ENCODE assay signal across 9 cellular contexts in genomic region chr6:6657085-6657819, GRCh38.
A peak's percentile ranks its signal among the peaks of the same experiment; 100 is the strongest.
DNase-seq lines count a peak whose midpoint lies in the region; TF ChIP-seq lines count a peak whose summit lies in the region.
"Had no signal": no experiment of that assay in that cellular context is flagged by ENCODE, and none has a peak within 500 bp of the region (broad histone marks: within the 10 kb centered on the region; RNA-seq: fewer than 3 reads in every experiment).

No MANE protein-coding gene starts in this region.

- H3K27me3 Mint-ChIP-seq in activated CD4-positive, alpha-beta T cell treated with anti-CD3 and anti-CD28 coated beads, Interleukin-2, amount 10 ng/mL, durations not matched to agents 24 days and 14 days, result no peaks in the 10 kb centered on the region

- DNase-seq in activated CD4-positive, alpha-beta T cell treated with anti-CD3 and anti-CD28 coated beads, Interleukin-2, amount 10 ng/mL, durations not matched to agents 24 days and 14 days, result peak; percentile 72
- DNase-seq in activated CD4-positive, alpha-beta T cell treated with anti-CD3 and anti-CD28 coated beads, Interleukin-2, amount 50 U/mL, for 1 hour, result no peak
- DNase-seq in amniotic epithelial cell (ENCODE audit: low read depth), result peak; percentile 4
- DNase-seq in NCI-H1694 (lab: John Stamatoyannopoulos, UW), result no peak
- DNase-seq in NCI-H1092 (lab: John Stamatoyannopoulos, UW), result no peak
- no peak for DNase-seq in activated gamma-delta T cell treated with Interleukin-2 at 50 U/mL for 16 hours
- DNase-seq: mammary epithelial cell had no signal

- H3K4me1 ChIP-seq in Loucy (ENCODE audit: insufficient read depth, low read length, poor library complexity, severe bottlenecking) (peaks cover 58% of the 10 kb centered on the region), parathyroid adenoma (no peaks in the 10 kb centered on the region)

- H3K79me2 ChIP-seq in Loucy (ENCODE audit: insufficient read depth, low read length) (no peaks in the 10 kb centered on the region), parathyroid adenoma (no peaks in the 10 kb centered on the region)

- H3K9me3 ChIP-seq in Loucy (ENCODE audit: insufficient read depth, low read depth, low read length), result no peaks in the 10 kb centered on the region
- H3K9me3 ChIP-seq in parathyroid adenoma (ENCODE audit: control insufficient read depth, low read length), result no peaks in the 10 kb centered on the region

- H3K36me3 ChIP-seq in Loucy (ENCODE audit: insufficient read depth, low read length) (no peaks in the 10 kb centered on the region), parathyroid adenoma (ENCODE audit: control insufficient read depth, insufficient read depth, low read length) (no peaks in the 10 kb centered on the region)

- no peaks in the 10 kb centered on the region for H3K9me2 ChIP-seq in Loucy (replicated peaks; ENCODE audit: low read depth, low read length)

- H3K27ac ChIP-seq in parathyroid adenoma, result peak overlapping the region; percentile 42

- H3K4me3 ChIP-seq in Loucy (ENCODE audit: low read length, poor library complexity, severe bottlenecking), result no peak overlapping the region
- no peak overlapping the region for H3K4me3 ChIP-seq in parathyroid adenoma (ENCODE audit: low read depth, low read length)

- peak overlapping the region; percentile 15 for H3K4me3 Mint-ChIP-seq in activated CD4-positive, alpha-beta T cell treated with anti-CD3 and anti-CD28 coated beads, Interleukin-2, amount 10 ng/mL, durations not matched to agents 24 days and 14 days

- peaks cover 3% of the 10 kb centered on the region for H3K9me3 Mint-ChIP-seq in activated CD4-positive, alpha-beta T cell treated with anti-CD3 and anti-CD28 coated beads, Interleukin-2, amount 10 ng/mL, durations not matched to agents 24 days and 14 days

- H3K4me1 Mint-ChIP-seq in activated CD4-positive, alpha-beta T cell treated with anti-CD3 and anti-CD28 coated beads, Interleukin-2, amount 10 ng/mL, durations not matched to agents 24 days and 14 days, result peaks cover 89% of the 10 kb centered on the region

- H2AFZ ChIP-seq in Loucy (ENCODE audit: low read length) (no peak overlapping the region), parathyroid adenoma (no peak overlapping the region)

- TF ChIP-seq CTCF in Loucy (conservative IDR thresholded peaks at IDR 0.05; ENCODE audit: low read length) (no peak), parathyroid adenoma (IDR thresholded peaks at IDR 0.05) (no peak)

- H4K20me1 ChIP-seq in Loucy (ENCODE audit: insufficient read depth, low read length, poor library complexity, severe bottlenecking), result no peaks in the 10 kb centered on the region

- H3K36me3 Mint-ChIP-seq in activated CD4-positive, alpha-beta T cell treated with anti-CD3 and anti-CD28 coated beads, Interleukin-2, amount 10 ng/mL, durations not matched to agents 24 days and 14 days (ENCODE audit: low read depth), result peaks cover 8% of the 10 kb centered on the region

- H3K27ac Mint-ChIP-seq in activated CD4-positive, alpha-beta T cell treated with anti-CD3 and anti-CD28 coated beads, Interleukin-2, amount 10 ng/mL, durations not matched to agents 24 days and 14 days, result peak overlapping the region; percentile 99

- intact Hi-C loops in activated CD4-positive, alpha-beta T cell treated with anti-CD3 and anti-CD28 coated beads, Interleukin-2, amount 10 ng/mL, durations not matched to agents 24 days and 14 days (cut with micrococcal nuclease), result loop anchor here (2.0 to 5.0 kb wide), 2 partner anchors 28 to 95 kb away; no protein-coding TSS in a partner anchor

- H3K9ac ChIP-seq in Loucy (ENCODE audit: low read depth, low read length, poor library complexity, severe bottlenecking) (peak overlapping the region; percentile 1), parathyroid adenoma (no peak overlapping the region)

- H3F3A ChIP-seq in Loucy (ENCODE audit: low read depth), result no peaks in the 10 kb centered on the region

- H3K4me2 ChIP-seq in Loucy (ENCODE audit: low read depth, low read length, poor library complexity, severe bottlenecking) (no peak overlapping the region), parathyroid adenoma (ENCODE audit: low read length) (no peak overlapping the region)

- no peaks in the 10 kb centered on the region for H3K27me3 ChIP-seq in Loucy (ENCODE audit: insufficient read depth, low read length, poor library complexity, severe bottlenecking)
- H3K27me3 ChIP-seq in parathyroid adenoma (ENCODE audit: control insufficient read depth, insufficient read depth, low read length), result no peaks in the 10 kb centered on the region

Comparison
In these comparisons a context has a peak if more than half of its experiments do, and no peak if none do; other contexts are left out.
1. DNase-seq: peak in activated CD4-positive, alpha-beta T cell treated with anti-CD3 and anti-CD28 coated beads, Interleukin-2, amount 10 ng/mL, durations not matched to agents 24 days and 14 days (single experiment) and amniotic epithelial cell (single experiment); none in activated CD4-positive, alpha-beta T cell treated with anti-CD3 and anti-CD28 coated beads, Interleukin-2, amount 50 U/mL, for 1 hour (single experiment), NCI-H1694 (single experiment), NCI-H1092 (single experiment) and activated gamma-delta T cell treated with Interleukin-2 at 50 U/mL for 16 hours (single experiment).